19 cellular contexts compared by ENCODE assay signal in genomic region chr18:30044496-30044895, GRCh38.
"Had no signal": no experiment of that assay in that cellular context is flagged by ENCODE, and none has a peak within 500 bp of the region (broad histone marks: within the 10 kb centered on the region; RNA-seq: fewer than 3 reads in every experiment).

No MANE protein-coding gene starts in this region.

- H3K36me3 ChIP-seq: heart right ventricle, neutrophil, right atrium auricular region, sigmoid colon, suprapubic skin, thyroid gland had no signal

- H3K9me3 ChIP-seq: neutrophil, right atrium auricular region, suprapubic skin, thyroid gland had no signal

- H3K27ac ChIP-seq: heart right ventricle, neutrophil, right atrium auricular region, sigmoid colon, suprapubic skin, thyroid gland had no signal

- H3K4me1 ChIP-seq: heart right ventricle, right atrium auricular region, sigmoid colon, suprapubic skin had no signal

- DNase-seq: cerebellar nuclear complex; effector memory CD8-positive, alpha-beta T cell; erythroblast; foreskin melanocyte; heart right ventricle; hypothalamus; left colon; left ventricle myocardium superior; mesendoderm; naive thymus-derived CD4-positive, alpha-beta T cell; sigmoid colon; stimulated activated CD4-positive, alpha-beta T cell treated with anti-CD3 and anti-CD28 coated beads, Interleukin-2, amount 100 ng/mL, for 48 hours; stimulated activated naive CD4-positive, alpha-beta T cell treated with Interleukin-2 at 50 U/mL for 16 hours; thyroid gland had no signal

- ATAC-seq: effector memory CD8-positive, alpha-beta T cell; heart right ventricle; left colon; left ventricle myocardium superior; naive thymus-derived CD4-positive, alpha-beta T cell had no signal

- H3K27me3 ChIP-seq: heart right ventricle, neutrophil, right atrium auricular region, sigmoid colon, suprapubic skin, thyroid gland had no signal

- H3K4me2 ChIP-seq: smooth muscle cell had no signal

- H3K4me3 ChIP-seq: heart right ventricle, lung, right atrium auricular region, sigmoid colon, smooth muscle cell, suprapubic skin, thyroid gland had no signal
